ENCODE assay signal across 10 cellular contexts in the genomic region with DNA sequence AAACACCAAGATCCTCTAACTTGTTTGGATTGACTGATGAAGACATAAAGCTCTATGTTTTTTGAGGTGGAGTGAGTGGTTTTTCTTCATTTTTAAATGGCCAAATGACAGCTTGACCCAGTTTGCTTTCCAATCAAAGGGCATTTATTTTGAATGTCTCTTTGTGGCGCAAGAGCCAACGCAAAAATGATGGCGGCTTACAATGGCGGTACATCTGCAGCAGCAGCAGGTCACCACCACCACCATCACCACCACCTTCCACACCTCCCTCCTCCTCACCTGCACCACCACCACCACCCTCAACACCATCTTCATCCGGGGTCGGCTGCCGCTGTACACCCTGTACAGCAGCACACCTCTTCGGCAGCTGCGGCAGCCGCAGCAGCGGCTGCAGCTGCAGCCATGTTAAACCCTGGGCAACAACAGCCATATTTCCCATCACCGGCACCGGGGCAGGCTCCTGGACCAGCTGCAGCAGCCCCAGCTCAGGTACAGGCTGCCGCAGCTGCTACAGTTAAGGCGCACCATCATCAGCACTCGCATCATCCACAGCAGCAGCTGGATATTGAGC. TPM values are rescaled to one million over a fixed set of nuclear protein-coding genes. Genes with fewer than 3 reads are reported as not detected.
A peak's percentile ranks its signal among the peaks of the same experiment; 100 is the strongest.
DNase-seq lines count a peak whose midpoint lies in the region; ATAC-seq and TF ChIP-seq lines count a peak whose summit lies in the region.
"Had no signal": no experiment of that assay in that cellular context is flagged by ENCODE, and none has a peak within 500 bp of the region (broad histone marks: within the 10 kb centered on the region; RNA-seq: fewer than 3 reads in every experiment).

No MANE protein-coding gene starts in this region.

- peak overlapping the region; percentile 77; the same call in 1 of the 2 replicates for H3K9ac ChIP-seq in SK-N-SH
- H3K9ac ChIP-seq in skeletal muscle tissue (ENCODE audit: low read depth in 1 of 3, low read length in 3 of 3), result no peak overlapping the region

- CTCF ChIA-PET in SK-N-SH (lab: Yijun Ruan, JAX), result interaction anchor here (1.0 to 1.8 kb wide), 3 partner anchors 16 to 209 kb away, joined by 3 to 6 read pairs (median 5); a partner anchor contains a TSS

- H3K27me3 ChIP-seq in SK-N-SH (ENCODE audit: insufficient read depth) (no peaks in the 10 kb centered on the region), skeletal muscle tissue (ENCODE audit: control insufficient read depth in 3 of 3, insufficient read depth in 3 of 3, low read length in 3 of 3) (no peaks in the 10 kb centered on the region)

- WGBS in SK-N-SH (ENCODE audit: low lambda C conversion rate), result 96% methylated on average over 11 of the region's 16 CpGs

- no peaks in the 10 kb centered on the region for H3K27me3 Mint-ChIP-seq in T-helper 17 cell

- DNase-seq in SK-N-SH (no peak), T-helper 17 cell (no peak), fibroblast of pulmonary artery (ENCODE audit: low read depth) (no peak), dermis blood vessel endothelial cell (no peak), UCSD-AML1 (lab: John Stamatoyannopoulos, UW; ENCODE audit: unreplicated experiment) (no peak)
- no peak for DNase-seq in activated CD4-positive, alpha-beta T cell treated with anti-CD3 and anti-CD28 coated beads, Interleukin-2, amount 50 U/mL, for 4 hours
- DNase-seq: islet precursor cell, NCI-H2029 had no signal

- peak overlapping the region; percentile 24 for H3K27ac Mint-ChIP-seq in T-helper 17 cell

- TF ChIP-seq RAD21 in SK-N-SH (IDR thresholded peaks at IDR 0.05; ENCODE audit: low read length), result no peak

- POLR2A ChIA-PET in SK-N-SH (lab: Yijun Ruan, JAX), result interaction anchor here (0.5 kb wide), 1 partner anchor 102 kb away, joined by 3 read pairs; no protein-coding TSS in a partner anchor

- H3K4me1 ChIP-seq in SK-N-SH (ENCODE audit: control insufficient read depth in 1 of 2, insufficient read depth in 2 of 2, low read depth in 1 of 2, low read length in 1 of 2) (peaks cover 5 to 20% of the 10 kb centered on the region in 2 experiments; a peak in 3 of 4 replicates), skeletal muscle tissue (ENCODE audit: control insufficient read depth in 3 of 3, insufficient read depth in 3 of 3, low read length in 3 of 3) (peaks cover 9 to 22% (median 12%) of the 10 kb centered on the region in 3 donors)

- H3K9me2 ChIP-seq in SK-N-SH, result no peaks in the 10 kb centered on the region

- H3K4me1 Mint-ChIP-seq in T-helper 17 cell, result peaks cover 43% of the 10 kb centered on the region

- H4K20me1 ChIP-seq in SK-N-SH (ENCODE audit: insufficient read depth), result peaks cover 43% of the 10 kb centered on the region

- TF ChIP-seq CTCF in SK-N-SH (IDR thresholded peaks at IDR 0.05) (no peak), fibroblast of pulmonary artery (IDR thresholded peaks at IDR 0.05; ENCODE audit: low read length, missing control alignments) (no peak)

- peaks cover 60% of the 10 kb centered on the region for H3K79me2 ChIP-seq in SK-N-SH (ENCODE audit: insufficient read depth)

- no peaks in the 10 kb centered on the region for H3K36me3 Mint-ChIP-seq in T-helper 17 cell (ENCODE audit: low read depth)

- no peak overlapping the region for H2AFZ ChIP-seq in SK-N-SH (ENCODE audit: low read depth)

- ATAC-seq in SK-N-SH treated with all-trans-retinoic acid at 6 μM for 48 hours, result no peak
- no peak for ATAC-seq in T-helper 17 cell

- peak overlapping the region; percentile 67 to 91 for H3K4me3 ChIP-seq in SK-N-SH (ENCODE audit: low read depth in 2 of 2, low read length in 1 of 2)
- peak overlapping the region; percentile 80 for H3K4me3 ChIP-seq in fibroblast of pulmonary artery (replicated peaks; ENCODE audit: low read depth, low read length)
- H3K4me3 ChIP-seq in skeletal muscle tissue (ENCODE audit: low read length in 3 of 3), result peak overlapping the region; percentile 8 to 80 (median 80)

- peaks cover 3% of the 10 kb centered on the region for H3F3A ChIP-seq in SK-N-SH (replicated peaks; ENCODE audit: insufficient read depth)

- H3K36me3 ChIP-seq in SK-N-SH (replicated peaks in 1 of 2; ENCODE audit: control insufficient read depth in 1 of 2, insufficient read depth in 2 of 2, low read length in 1 of 2), result peaks cover 5 to 8% of the 10 kb centered on the region in 2 experiments
- H3K36me3 ChIP-seq in skeletal muscle tissue (ENCODE audit: control insufficient read depth in 3 of 3, insufficient read depth in 3 of 3, low read length in 3 of 3), result peaks cover 0 to 3% (median 0%) of the 10 kb centered on the region in 3 donors

- H3K9me3 ChIP-seq in SK-N-SH (no peaks in the 10 kb centered on the region), T-helper 17 cell (ENCODE audit: control insufficient read depth, low read length, poor library complexity, severe bottlenecking) (no peaks in the 10 kb centered on the region), skeletal muscle tissue (ENCODE audit: control insufficient read depth in 3 of 3, low read length in 3 of 3) (no peaks in the 10 kb centered on the region)

- TF ChIP-seq EP300 in SK-N-SH (IDR thresholded peaks at IDR 0.05; ENCODE audit: borderline replicate concordance in 1 of 2, low read depth in 1 of 2, low read length in 1 of 2), result no peak

- H3K27ac ChIP-seq in SK-N-SH (ENCODE audit: low read depth in 2 of 2, low read length in 1 of 2) (no peak overlapping the region; a peak in 1 of 4 replicates), skeletal muscle tissue (ENCODE audit: low read depth, low read length) (no peak overlapping the region)

- peak overlapping the region; percentile 88 for H3K4me2 ChIP-seq in SK-N-SH

- H3K4me3 Mint-ChIP-seq in T-helper 17 cell, result peak overlapping the region; percentile 93

TF ChIP-seq in SK-N-SH, 30 proteins besides CTCF, POLR2A, EP300 and RAD21 (continues in another document):
- no peak for TF ChIP-seq RFX5 (IDR thresholded peaks at IDR 0.05; ENCODE audit: low read length)
- TF ChIP-seq, protein P1, sequence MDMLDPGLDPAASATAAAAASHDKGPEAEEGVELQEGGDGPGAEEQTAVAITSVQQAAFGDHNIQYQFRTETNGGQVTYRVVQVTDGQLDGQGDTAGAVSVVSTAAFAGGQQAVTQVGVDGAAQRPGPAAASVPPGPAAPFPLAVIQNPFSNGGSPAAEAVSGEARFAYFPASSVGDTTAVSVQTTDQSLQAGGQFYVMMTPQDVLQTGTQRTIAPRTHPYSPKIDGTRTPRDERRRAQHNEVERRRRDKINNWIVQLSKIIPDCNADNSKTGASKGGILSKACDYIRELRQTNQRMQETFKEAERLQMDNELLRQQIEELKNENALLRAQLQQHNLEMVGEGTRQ (IDR thresholded peaks at IDR 0.05; ENCODE audit: borderline replicate concordance, low read depth, low read length), result no peak
- no peak for TF ChIP-seq MEF2A (IDR thresholded peaks at IDR 0.05; ENCODE audit: borderline replicate concordance, low read depth)
- TF ChIP-seq, protein P2, sequence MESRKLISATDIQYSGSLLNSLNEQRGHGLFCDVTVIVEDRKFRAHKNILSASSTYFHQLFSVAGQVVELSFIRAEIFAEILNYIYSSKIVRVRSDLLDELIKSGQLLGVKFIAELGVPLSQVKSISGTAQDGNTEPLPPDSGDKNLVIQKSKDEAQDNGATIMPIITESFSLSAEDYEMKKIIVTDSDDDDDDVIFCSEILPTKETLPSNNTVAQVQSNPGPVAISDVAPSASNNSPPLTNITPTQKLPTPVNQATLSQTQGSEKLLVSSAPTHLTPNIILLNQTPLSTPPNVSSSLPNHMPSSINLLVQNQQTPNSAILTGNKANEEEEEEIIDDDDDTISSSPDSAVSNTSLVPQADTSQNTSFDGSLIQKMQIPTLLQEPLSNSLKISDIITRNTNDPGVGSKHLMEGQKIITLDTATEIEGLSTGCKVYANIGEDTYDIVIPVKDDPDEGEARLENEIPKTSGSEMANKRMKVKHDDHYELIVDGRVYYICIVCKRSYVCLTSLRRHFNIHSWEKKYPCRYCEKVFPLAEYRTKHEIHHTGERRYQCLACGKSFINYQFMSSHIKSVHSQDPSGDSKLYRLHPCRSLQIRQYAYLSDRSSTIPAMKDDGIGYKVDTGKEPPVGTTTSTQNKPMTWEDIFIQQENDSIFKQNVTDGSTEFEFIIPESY (IDR thresholded peaks at IDR 0.05; ENCODE audit: borderline replicate concordance, low read depth), result no peak
- no peak for TF ChIP-seq FOSL2 (IDR thresholded peaks at IDR 0.05; ENCODE audit: borderline replicate concordance, low read depth)

TF ChIP-seq in SK-N-SH treated with all-trans-retinoic acid at 6 μM for 48 hours, 23 proteins besides CTCF, POLR2A, EP300 and RAD21 (continues in another document):
- no peak for TF ChIP-seq RARB (CRISPR knock-in tag; IDR thresholded peaks at IDR 0.05)
- no peak for TF ChIP-seq TCF4 (CRISPR knock-in tag; IDR thresholded peaks at IDR 0.05; ENCODE audit: borderline replicate concordance)
- TF ChIP-seq, protein P3, sequence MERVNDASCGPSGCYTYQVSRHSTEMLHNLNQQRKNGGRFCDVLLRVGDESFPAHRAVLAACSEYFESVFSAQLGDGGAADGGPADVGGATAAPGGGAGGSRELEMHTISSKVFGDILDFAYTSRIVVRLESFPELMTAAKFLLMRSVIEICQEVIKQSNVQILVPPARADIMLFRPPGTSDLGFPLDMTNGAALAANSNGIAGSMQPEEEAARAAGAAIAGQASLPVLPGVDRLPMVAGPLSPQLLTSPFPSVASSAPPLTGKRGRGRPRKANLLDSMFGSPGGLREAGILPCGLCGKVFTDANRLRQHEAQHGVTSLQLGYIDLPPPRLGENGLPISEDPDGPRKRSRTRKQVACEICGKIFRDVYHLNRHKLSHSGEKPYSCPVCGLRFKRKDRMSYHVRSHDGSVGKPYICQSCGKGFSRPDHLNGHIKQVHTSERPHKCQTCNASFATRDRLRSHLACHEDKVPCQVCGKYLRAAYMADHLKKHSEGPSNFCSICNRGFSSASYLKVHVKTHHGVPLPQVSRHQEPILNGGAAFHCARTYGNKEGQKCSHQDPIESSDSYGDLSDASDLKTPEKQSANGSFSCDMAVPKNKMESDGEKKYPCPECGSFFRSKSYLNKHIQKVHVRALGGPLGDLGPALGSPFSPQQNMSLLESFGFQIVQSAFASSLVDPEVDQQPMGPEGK (CRISPR knock-in tag; IDR thresholded peaks at IDR 0.05; ENCODE audit: borderline replicate concordance), result no peak
- no peak for TF ChIP-seq ISL1 (CRISPR knock-in tag; IDR thresholded peaks at IDR 0.05)
- no peak for TF ChIP-seq ZNF70 (CRISPR knock-in tag; IDR thresholded peaks at IDR 0.05)
- no peak for TF ChIP-seq ZFP30 (CRISPR knock-in tag; IDR thresholded peaks at IDR 0.05)

RNA-seq across cellular contexts. Expression of a gene that starts 0.3 kb away (rescaled TPM):
- polyA plus RNA-seq in SK-N-SH (2012; rRNA removed), result 12.3 and 19.2 TPM in 2 replicates
- 13.6 and 14.3 TPM in 2 replicates for polyA plus RNA-seq in SK-N-SH (2012; cell fraction: cytosol; rRNA removed)
- 14.8 and 34.8 TPM in 2 replicates for polyA plus RNA-seq in SK-N-SH (2012; cell fraction: nucleus; rRNA removed)
- total RNA-seq in T-helper 17 cell (10 to 100 TPM; 12.3 to 15.1 TPM), skeletal muscle tissue (14.6 TPM), dermis blood vessel endothelial cell (31.1 and 49.4 TPM in 2 replicates)
